ENCODE assay signal across 16 cellular contexts in the genomic region with DNA sequence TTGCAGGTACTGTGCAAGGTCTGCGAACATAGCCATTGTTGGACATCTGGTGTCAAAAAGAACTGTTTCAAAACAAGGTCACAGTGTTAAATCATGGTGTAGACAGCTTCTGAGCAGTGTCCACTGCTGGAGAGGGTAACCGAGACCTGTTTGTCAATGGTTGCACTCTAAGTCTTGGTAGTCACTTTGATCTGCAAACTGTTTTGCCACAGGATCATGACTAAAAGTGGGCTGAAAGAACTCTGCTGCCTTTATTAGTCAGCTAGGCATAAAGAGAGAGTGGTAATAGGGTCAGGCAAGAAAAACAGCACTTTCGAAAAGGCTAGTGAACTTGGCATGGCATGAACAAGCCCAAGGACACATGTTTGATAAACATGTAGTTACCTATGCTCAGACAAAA.
DNase-seq lines count a peak whose midpoint lies in the region; ATAC-seq lines count a peak whose summit lies in the region.
"Had no signal": no experiment of that assay in that cellular context is flagged by ENCODE, and none has a peak within 500 bp of the region (broad histone marks: within the 10 kb centered on the region; RNA-seq: fewer than 3 reads in every experiment).

No MANE protein-coding gene starts in this region.

- intact Hi-C loops in left ventricle myocardium superior (cut with micrococcal nuclease) (no loop called here), cardiac septum (cut with DNase I) (no loop called here)

- H2AK5ac ChIP-seq in mesenchymal stem cell (ENCODE audit: low read length, severe bottlenecking) = no peak overlapping the region

- peak overlapping the region; percentile 56 for H3K9ac ChIP-seq in adipocyte (ENCODE audit: low read length)
- peak overlapping the region; percentile 74 for H3K9ac ChIP-seq in mesenchymal stem cell (ENCODE audit: low read length)

- H3K14ac ChIP-seq in mesenchymal stem cell (ENCODE audit: low read length in 2 of 2) = no peak overlapping the region

- peak overlapping the region; percentile 24 for H2BK120ac ChIP-seq in mesenchymal stem cell (ENCODE audit: low read depth, low read length)

- DNase-seq in left ventricle myocardium superior (no peak), cardiac septum (ENCODE audit: low spot score) (no peak), adipocyte (ENCODE audit: low read depth) (no peak), mesenchymal stem cell (peak; percentile 60), AML-193 (lab: John Stamatoyannopoulos, UW) (no peak), ecto neural progenitor cell (ENCODE audit: low spot score) (no peak)
- DNase-seq: activated CD4-positive, alpha-beta T cell treated with anti-CD3 and anti-CD28 coated beads, Interleukin-2, amount 50 U/mL, for 4 hours; activated naive CD8-positive, alpha-beta T cell treated with anti-CD3 and anti-CD28 coated beads for 36 hours; activated T-cell treated with anti-CD3 and anti-CD28 coated beads, Interleukin-2, amount 50 U/mL, for 1 hour; GDM1; midbrain; NCI-H2029; NCI-H524 treated with DMSO at 0.1 percent for 48 hours; stimulated activated naive B cell treated with anti-CD40 and anti-IgM and Interleukin-4, amounts not matched to agents 10 μg/mL and 1 μg/mL and 100 μg/mL, for 72 hours had no signal

- peak overlapping the region; percentile 58 for H3K27ac ChIP-seq in mesenchymal stem cell (ENCODE audit: low read length, poor library complexity, severe bottlenecking)

- H2AFZ ChIP-seq in mesenchymal stem cell (ENCODE audit: low read depth, low read length) = no peak overlapping the region

- H3K4ac ChIP-seq in mesenchymal stem cell (ENCODE audit: low read depth in 1 of 2, low read length in 2 of 2) = peak overlapping the region in 1 of 2 experiments; percentile 0

- 59% methylated on average over 3 of the region's 3 CpGs for WGBS in mesenchymal stem cell

- peak overlapping the region; percentile 31 to 85 for H3K18ac ChIP-seq in mesenchymal stem cell (ENCODE audit: low read depth in 1 of 2, low read length in 2 of 2)

- H3K4me1 ChIP-seq in adipocyte (ENCODE audit: control insufficient read depth, insufficient read depth, low read length) (peaks cover 25% of the 10 kb centered on the region), mesenchymal stem cell (ENCODE audit: control insufficient read depth, insufficient read depth, low read depth, low read length) (peaks cover under 1% of the 10 kb centered on the region)

- H3K79me1 ChIP-seq in mesenchymal stem cell (replicated peaks; ENCODE audit: low read length, poor library complexity, severe bottlenecking) = no peaks in the 10 kb centered on the region

- peak overlapping the region; percentile 7 to 22 for H2BK12ac ChIP-seq in mesenchymal stem cell (ENCODE audit: low read length in 2 of 2)

- no peak overlapping the region for H2BK5ac ChIP-seq in mesenchymal stem cell (ENCODE audit: low read depth, low read length, poor library complexity, severe bottlenecking)

- no peak overlapping the region for H3K23ac ChIP-seq in mesenchymal stem cell (ENCODE audit: low read length in 2 of 2)

- H3K9me3 ChIP-seq in adipocyte (ENCODE audit: control insufficient read depth, low read length) = no peaks in the 10 kb centered on the region
- H3K9me3 ChIP-seq in mesenchymal stem cell (ENCODE audit: control insufficient read depth, low read length) = no peaks in the 10 kb centered on the region

- no peak overlapping the region for H2BK15ac ChIP-seq in mesenchymal stem cell (ENCODE audit: low read depth, poor library complexity, severe bottlenecking)

- H3K27me3 ChIP-seq in adipocyte (replicated peaks; ENCODE audit: control insufficient read depth, insufficient read depth, low read length) = no peaks in the 10 kb centered on the region
- no peaks in the 10 kb centered on the region for H3K27me3 ChIP-seq in mesenchymal stem cell (ENCODE audit: control insufficient read depth in 1 of 2, insufficient read depth in 1 of 2, low read length in 2 of 2)

- no peak overlapping the region for H3K4me2 ChIP-seq in mesenchymal stem cell (ENCODE audit: low read length, poor library complexity, severe bottlenecking)

- peak; percentile 12 for ATAC-seq in left ventricle myocardium superior
- no peak for ATAC-seq in HG02798 (IDR thresholded peaks at IDR 0.05; ENCODE audit: poor library complexity, unreplicated experiment)
- ATAC-seq in GM21447 (IDR thresholded peaks at IDR 0.05; ENCODE audit: unreplicated experiment) = no peak
- ATAC-seq: stimulated activated naive B cell treated with anti-CD40 and anti-IgM and Interleukin-4, amounts not matched to agents 10 μg/mL and 1 μg/mL and 100 μg/mL, for 72 hours had no signal

- peak overlapping the region; percentile 63 for H3K4me3 ChIP-seq in adipocyte (ENCODE audit: low read length)
- H3K4me3 ChIP-seq in mesenchymal stem cell (ENCODE audit: insufficient read depth in 1 of 2, low read depth in 1 of 2, low read length in 2 of 2) = peak overlapping the region in 1 of 2 experiments; percentile 48

- no peak overlapping the region for H4K8ac ChIP-seq in mesenchymal stem cell (ENCODE audit: low read length)

- no peaks in the 10 kb centered on the region for H3K36me3 ChIP-seq in adipocyte (ENCODE audit: control insufficient read depth, insufficient read depth, low read length, severe bottlenecking)
- H3K36me3 ChIP-seq in mesenchymal stem cell (ENCODE audit: control insufficient read depth in 1 of 2, insufficient read depth in 2 of 2, low read depth in 1 of 2, low read length in 2 of 2) = no peaks in the 10 kb centered on the region

- H4K91ac ChIP-seq in mesenchymal stem cell (ENCODE audit: low read length) = no peak overlapping the region
